8 cellular contexts compared by ENCODE assay signal in the genomic region with DNA sequence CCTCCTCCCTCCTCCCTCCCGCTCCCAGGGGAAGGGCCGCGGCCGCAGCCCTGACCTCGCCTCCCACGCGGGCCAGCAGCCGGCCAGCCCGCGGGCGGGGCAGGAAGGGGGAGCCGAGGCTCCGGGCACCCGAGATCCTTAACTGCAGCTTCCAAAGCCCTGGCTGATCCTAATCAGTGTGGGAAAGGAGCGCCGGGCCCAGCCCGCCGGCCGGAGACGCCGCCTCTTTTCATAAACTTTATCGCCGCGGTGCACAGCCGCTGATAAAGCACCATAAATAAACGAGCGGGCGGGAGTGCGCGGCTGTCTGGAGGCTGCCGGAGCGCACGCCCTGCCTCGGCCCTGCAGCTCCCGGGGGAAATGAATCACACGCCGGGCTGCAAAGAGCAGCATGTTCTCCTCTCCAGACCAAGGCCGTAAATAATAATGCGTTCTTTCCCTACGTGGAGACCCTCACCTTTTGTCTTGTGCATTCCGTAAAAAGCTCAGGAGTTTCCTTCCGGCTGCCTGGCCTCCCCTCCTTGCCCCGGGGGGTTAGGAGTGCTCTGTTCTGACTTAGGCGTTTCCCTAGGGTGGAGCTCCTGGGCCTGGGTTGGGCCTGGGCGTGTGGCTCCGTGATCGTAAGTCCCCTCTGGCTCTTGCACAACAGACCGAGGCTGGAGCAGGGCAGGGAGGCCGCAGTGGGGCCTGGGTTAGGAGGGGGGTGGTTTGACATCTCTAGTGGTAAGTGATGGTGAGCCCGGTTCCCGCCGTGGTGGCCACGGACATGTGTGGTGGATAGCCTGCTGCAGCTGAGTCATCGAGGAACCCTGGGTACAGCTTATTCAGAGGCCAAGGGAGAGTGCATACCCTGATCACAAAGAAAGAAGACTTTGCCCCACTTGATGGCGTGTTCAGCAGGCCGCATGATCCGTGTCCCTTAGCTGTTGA.
DNase-seq lines count a peak whose midpoint lies in the region; ATAC-seq and TF ChIP-seq lines count a peak whose summit lies in the region.

No MANE protein-coding gene starts in this region.

- peak; percentile 93 for DNase-seq in EL
- peak; percentile 76 for DNase-seq in SKM-1 treated with dmso at 0.1 percent for 144 hours (lab: John Stamatoyannopoulos, UW; ENCODE audit: unreplicated experiment)
- DNase-seq in dedifferentiated amniotic fluid mesenchymal stem cell (ENCODE audit: extremely low spot score) = peak; percentile 77
- peak; percentile 93 for DNase-seq in left kidney (ENCODE audit: low read depth, low spot score)
- DNase-seq in stimulated activated CD4-positive, alpha-beta T cell treated with anti-CD3 and anti-CD28 coated beads, Interleukin-15, amount 100 ng/mL, for 24 hours = peak; percentile 67
- DNase-seq in T-helper 9 cell = no peak

- ATAC-seq in GM21619 (IDR thresholded peaks at IDR 0.05; ENCODE audit: unreplicated experiment) = peak; percentile 71

- TF ChIP-seq RAD21 in Ishikawa (IDR thresholded peaks at IDR 0.05; ENCODE audit: low read depth) = 0 out of 2 replicates have a peak, but pooled peaks have one; percentile 2

- peak; percentile 67 for TF ChIP-seq EP300 in Ishikawa (IDR thresholded peaks at IDR 0.05; ENCODE audit: borderline replicate concordance)

TF ChIP-seq in Ishikawa, 13 proteins besides CTCF, POLR2A, EP300 and RAD21:
- TF ChIP-seq TAF1 (IDR thresholded peaks at IDR 0.05; ENCODE audit: low read depth) (peak; percentile 50; the same call in 1 of the 2 replicates), EGR1 (IDR thresholded peaks at IDR 0.05) (peak; percentile 98), YY1 (IDR thresholded peaks at IDR 0.05; ENCODE audit: low read depth) (no peak; the same call in none of the 2 replicates), FOXM1 (IDR thresholded peaks at IDR 0.05; ENCODE audit: borderline replicate concordance, low read depth) (peak; percentile 42), TCF12 (IDR thresholded peaks at IDR 0.05; ENCODE audit: low read depth) (peak; percentile 59), REST (IDR thresholded peaks at IDR 0.05; ENCODE audit: low read depth) (0 out of 2 replicates have a peak, but pooled peaks have one; percentile 21), ZBTB7A (IDR thresholded peaks at IDR 0.05; ENCODE audit: low read depth) (peak; percentile 83), TEAD4 (IDR thresholded peaks at IDR 0.05) (peak; percentile 46; the same call in 1 of the 2 replicates), CREB1 (IDR thresholded peaks at IDR 0.05; ENCODE audit: low read depth) (no peak; the same call in none of the 2 replicates), NFIC (IDR thresholded peaks at IDR 0.05) (peak; percentile 43; the same call in 1 of the 2 replicates), CEBPB (IDR thresholded peaks at IDR 0.05) (peak; percentile 96), MAX (IDR thresholded peaks at IDR 0.05) (peak; percentile 63; the same call in 1 of the 2 replicates)
- TF ChIP-seq, protein P1, sequence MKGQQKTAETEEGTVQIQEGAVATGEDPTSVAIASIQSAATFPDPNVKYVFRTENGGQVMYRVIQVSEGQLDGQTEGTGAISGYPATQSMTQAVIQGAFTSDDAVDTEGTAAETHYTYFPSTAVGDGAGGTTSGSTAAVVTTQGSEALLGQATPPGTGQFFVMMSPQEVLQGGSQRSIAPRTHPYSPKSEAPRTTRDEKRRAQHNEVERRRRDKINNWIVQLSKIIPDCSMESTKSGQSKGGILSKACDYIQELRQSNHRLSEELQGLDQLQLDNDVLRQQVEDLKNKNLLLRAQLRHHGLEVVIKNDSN (IDR thresholded peaks at IDR 0.05) = no peak; the same call in 1 of the 2 replicates
